9 cellular contexts compared by ENCODE assay signal in genomic region chr2:28155627-28156026, GRCh38.
DNase-seq lines count a peak whose midpoint lies in the region; ATAC-seq, FAIRE-seq and TF ChIP-seq lines count a peak whose summit lies in the region.
"Had no signal": no experiment of that assay in that cellular context is flagged by ENCODE, and none has a peak within 500 bp of the region (broad histone marks: within the 10 kb centered on the region; RNA-seq: fewer than 3 reads in every experiment).

No MANE protein-coding gene starts in this region.

- H3K4me3 ChIP-seq in A673 (ENCODE audit: low read depth, low read length, poor library complexity, severe bottlenecking), result no peak overlapping the region
- no peak overlapping the region for H3K4me3 ChIP-seq in uterus

- H3K27ac ChIP-seq in A673 (ENCODE audit: low read depth, low read length, poor library complexity, severe bottlenecking), result no peak overlapping the region
- H3K27ac ChIP-seq in foreskin keratinocyte, result no peak overlapping the region
- no peak overlapping the region for H3K27ac ChIP-seq in uterus

- H3K36me3 ChIP-seq in A673 (ENCODE audit: insufficient read depth, low read length, poor library complexity, severe bottlenecking) (no peaks in the 10 kb centered on the region), uterus (no peaks in the 10 kb centered on the region)

- no peak for FAIRE-seq in RCC 7860 (lab: Jason Lieb, UNC)

- peaks cover 11% of the 10 kb centered on the region for H3K9me3 ChIP-seq in A673 (ENCODE audit: low read depth, low read length, poor library complexity, severe bottlenecking)
- peaks cover 0 to 6% of the 10 kb centered on the region in 2 donors for H3K9me3 ChIP-seq in uterus

- intact Hi-C loops in A673 (cut with micrococcal nuclease; ENCODE audit: unreplicated experiment) (loop anchor here (2.0 kb wide), 1 partner anchor 241 kb away; no protein-coding TSS in a partner anchor), uterus (cut with DNase I; ENCODE audit: low total_unique reads) (no loop called here)

- CTCF ChIA-PET in A673 (lab: Charles Lee), result no interaction called here

- no peak for TF ChIP-seq POLR2A in uterus (IDR thresholded peaks at IDR 0.05)

- H3K4me1 ChIP-seq in A673 (ENCODE audit: insufficient read depth, low read length, poor library complexity, severe bottlenecking) (no peaks in the 10 kb centered on the region), foreskin keratinocyte (peaks cover 6% of the 10 kb centered on the region), uterus (no peaks in the 10 kb centered on the region)

- POLR2A ChIA-PET in A673 (lab: Charles Lee; ENCODE audit: low non-redundant PET), result no interaction called here

- DNase-seq in A673 (ENCODE audit: low spot score) (peak; percentile 42), ELR (ENCODE audit: low read depth) (peak; percentile 54), RCC 7860 (ENCODE audit: low spot score) (peak; percentile 47), foreskin keratinocyte (no peak), uterus (no peak)
- DNase-seq: RPMI8226 had no signal

- peak; percentile 66 for TF ChIP-seq CTCF in A673 (conservative IDR thresholded peaks at IDR 0.05; ENCODE audit: low read depth, low read length)
- TF ChIP-seq CTCF in foreskin keratinocyte (conservative IDR thresholded peaks at IDR 0.05), result peak; percentile 76
- TF ChIP-seq CTCF in uterus (IDR thresholded peaks at IDR 0.05), result peak in 1 of 4 experiments; percentile 19

- no peaks in the 10 kb centered on the region for H3K27me3 ChIP-seq in A673 (replicated peaks; ENCODE audit: insufficient read depth, low read depth, low read length, poor library complexity)
- H3K27me3 ChIP-seq in foreskin keratinocyte, result no peaks in the 10 kb centered on the region
- H3K27me3 ChIP-seq in uterus, result no peaks in the 10 kb centered on the region

- ATAC-seq in foreskin keratinocyte (no peak), GM21529 (IDR thresholded peaks at IDR 0.05; ENCODE audit: unreplicated experiment) (no peak), GM19452 (IDR thresholded peaks at IDR 0.05; ENCODE audit: unreplicated experiment) (no peak), GM18498 (IDR thresholded peaks at IDR 0.05; ENCODE audit: unreplicated experiment) (no peak)

- no TSS peak for BruUV-seq in A673 (replicated peaks; lab: Mats Ljungman, UMichigan)

Comparison
In these comparisons a context has a peak if more than half of its experiments do, and no peak if none do; other contexts are left out.
1. DNase-seq: peak in A673 (single experiment), ELR (single experiment) and RCC 7860 (single experiment); none in foreskin keratinocyte (0 of 2) and uterus (0 of 2).